1 cellular context compared by ENCODE assay signal in the genomic region with DNA sequence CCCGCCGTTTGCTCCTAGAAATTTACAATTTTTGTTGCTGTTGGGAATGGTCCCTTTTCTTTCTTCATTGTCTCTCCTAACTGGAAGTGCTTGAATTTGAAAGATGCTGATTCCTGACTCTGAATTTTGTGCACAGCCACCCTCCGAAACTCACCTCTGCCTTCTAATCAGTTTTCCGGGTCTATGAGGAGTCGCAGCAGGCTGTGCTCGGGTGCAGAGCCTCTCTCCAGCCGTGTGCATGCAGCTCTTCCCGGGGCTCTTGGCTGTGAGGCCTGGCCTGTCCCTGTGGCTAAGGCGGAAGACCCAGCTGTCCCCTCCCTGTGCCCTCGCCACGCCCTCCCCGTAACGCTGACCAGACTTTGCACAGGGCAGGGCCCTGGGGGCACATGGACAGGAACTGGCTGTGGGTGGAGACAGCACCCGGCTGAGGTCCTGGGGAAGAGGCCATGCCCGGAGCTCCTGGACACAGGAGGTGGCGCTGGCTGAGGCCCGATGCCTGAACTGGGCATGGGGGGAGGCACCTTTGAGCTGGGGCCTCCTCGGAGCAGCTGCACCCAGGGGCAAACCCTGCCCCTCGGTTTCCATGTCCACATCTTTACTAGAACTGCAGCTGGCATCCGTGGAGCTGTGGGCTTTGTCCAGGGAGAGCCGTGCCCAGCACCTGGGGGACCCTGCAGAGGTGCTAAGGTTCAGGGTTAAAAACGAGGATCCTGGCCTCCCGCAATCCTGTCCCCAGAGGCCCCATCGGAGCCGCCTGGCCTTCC.
TF ChIP-seq lines count a peak whose summit lies in the region.

No MANE protein-coding gene starts in this region.

TF ChIP-seq in HepG2, 621 proteins besides CTCF, POLR2A, EP300 and RAD21 (continued from another document and continues in another):
- TF ChIP-seq, protein P1, sequence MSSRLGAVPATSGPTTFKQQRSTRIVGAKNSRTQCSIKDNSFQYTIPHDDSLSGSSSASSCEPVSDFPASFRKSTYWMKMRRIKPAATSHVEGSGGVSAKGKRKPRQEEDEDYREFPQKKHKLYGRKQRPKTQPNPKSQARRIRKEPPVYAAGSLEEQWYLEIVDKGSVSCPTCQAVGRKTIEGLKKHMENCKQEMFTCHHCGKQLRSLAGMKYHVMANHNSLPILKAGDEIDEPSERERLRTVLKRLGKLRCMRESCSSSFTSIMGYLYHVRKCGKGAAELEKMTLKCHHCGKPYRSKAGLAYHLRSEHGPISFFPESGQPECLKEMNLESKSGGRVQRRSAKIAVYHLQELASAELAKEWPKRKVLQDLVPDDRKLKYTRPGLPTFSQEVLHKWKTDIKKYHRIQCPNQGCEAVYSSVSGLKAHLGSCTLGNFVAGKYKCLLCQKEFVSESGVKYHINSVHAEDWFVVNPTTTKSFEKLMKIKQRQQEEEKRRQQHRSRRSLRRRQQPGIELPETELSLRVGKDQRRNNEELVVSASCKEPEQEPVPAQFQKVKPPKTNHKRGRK (CRISPR knock-in tag; IDR thresholded peaks at IDR 0.05): no peak
- TF ChIP-seq MED13 (CRISPR knock-in tag; IDR thresholded peaks at IDR 0.05) (0 out of 2 replicates have a peak, but pooled peaks have one; percentile 24), RXRB (CRISPR knock-in tag; IDR thresholded peaks at IDR 0.05; ENCODE audit: borderline replicate concordance) (peak; percentile 90), ZC3H13 (CRISPR knock-in tag; IDR thresholded peaks at IDR 0.05) (peak; percentile 83; the same call in 1 of the 2 replicates), ZNF619 (CRISPR knock-in tag; IDR thresholded peaks at IDR 0.05) (0 out of 2 replicates have a peak, but pooled peaks have one; percentile 78), ZNF598 (CRISPR knock-in tag; IDR thresholded peaks at IDR 0.05; ENCODE audit: borderline replicate concordance) (0 out of 2 replicates have a peak, but pooled peaks have one; percentile 20), ETV5 (CRISPR knock-in tag; IDR thresholded peaks at IDR 0.05; ENCODE audit: borderline replicate concordance) (peak; percentile 91), MATR3 (CRISPR knock-in tag; IDR thresholded peaks at IDR 0.05) (no peak), ZNF670 (CRISPR knock-in tag; IDR thresholded peaks at IDR 0.05; ENCODE audit: borderline replicate concordance) (0 out of 2 replicates have a peak, but pooled peaks have one; percentile 74), ZNF296 (CRISPR knock-in tag; conservative IDR thresholded peaks at IDR 0.05) (peak; percentile 98), SUZ12 (IDR thresholded peaks at IDR 0.05; ENCODE audit: low read depth, low read length) (no peak), ZNF446 (CRISPR knock-in tag; IDR thresholded peaks at IDR 0.05) (0 out of 2 replicates have a peak, but pooled peaks have one; percentile 67), KLF11 (CRISPR knock-in tag; IDR thresholded peaks at IDR 0.05) (0 out of 2 replicates have a peak, but pooled peaks have one; percentile 29), GTF2F1 (IDR thresholded peaks at IDR 0.05; ENCODE audit: low read length) (no peak), ZKSCAN8 (CRISPR knock-in tag; IDR thresholded peaks at IDR 0.05; ENCODE audit: borderline replicate concordance) (0 out of 2 replicates have a peak, but pooled peaks have one; percentile 81), ZZZ3 (CRISPR knock-in tag; IDR thresholded peaks at IDR 0.05; ENCODE audit: borderline replicate concordance) (no peak; the same call in 1 of the 2 replicates), STAT5B (CRISPR knock-in tag; IDR thresholded peaks at IDR 0.05) (0 out of 2 replicates have a peak, but pooled peaks have one; percentile 31), GZF1 (CRISPR knock-in tag; IDR thresholded peaks at IDR 0.05) (no peak), MBD4 (IDR thresholded peaks at IDR 0.05; ENCODE audit: borderline replicate concordance, low read length) (no peak), TBP (CRISPR knock-in tag; IDR thresholded peaks at IDR 0.05) (no peak), ZNF329 (CRISPR knock-in tag; IDR thresholded peaks at IDR 0.05; ENCODE audit: low read depth) (no peak), ZNF616 (CRISPR knock-in tag; IDR thresholded peaks at IDR 0.05; ENCODE audit: low read depth) (no peak; the same call in none of the 2 replicates), TAF1 (CRISPR knock-in tag; IDR thresholded peaks at IDR 0.05) (peak; percentile 92), ZSCAN9 (CRISPR knock-in tag; IDR thresholded peaks at IDR 0.05; ENCODE audit: borderline replicate concordance) (peak; percentile 88)
- TF ChIP-seq, protein P2, sequence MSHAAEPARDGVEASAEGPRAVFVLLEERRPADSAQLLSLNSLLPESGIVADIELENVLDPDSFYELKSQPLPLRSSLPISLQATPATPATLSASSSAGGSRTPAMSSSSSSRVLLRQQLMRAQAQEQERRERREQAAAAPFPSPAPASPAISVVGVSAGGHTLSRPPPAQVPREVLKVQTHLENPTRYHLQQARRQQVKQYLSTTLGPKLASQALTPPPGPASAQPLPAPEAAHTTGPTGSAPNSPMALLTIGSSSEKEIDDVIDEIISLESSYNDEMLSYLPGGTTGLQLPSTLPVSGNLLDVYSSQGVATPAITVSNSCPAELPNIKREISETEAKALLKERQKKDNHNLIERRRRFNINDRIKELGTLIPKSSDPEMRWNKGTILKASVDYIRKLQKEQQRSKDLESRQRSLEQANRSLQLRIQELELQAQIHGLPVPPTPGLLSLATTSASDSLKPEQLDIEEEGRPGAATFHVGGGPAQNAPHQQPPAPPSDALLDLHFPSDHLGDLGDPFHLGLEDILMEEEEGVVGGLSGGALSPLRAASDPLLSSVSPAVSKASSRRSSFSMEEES (CRISPR knock-in tag; IDR thresholded peaks at IDR 0.05): peak; percentile 61; the same call in 1 of the 2 replicates
- TF ChIP-seq, protein P3, sequence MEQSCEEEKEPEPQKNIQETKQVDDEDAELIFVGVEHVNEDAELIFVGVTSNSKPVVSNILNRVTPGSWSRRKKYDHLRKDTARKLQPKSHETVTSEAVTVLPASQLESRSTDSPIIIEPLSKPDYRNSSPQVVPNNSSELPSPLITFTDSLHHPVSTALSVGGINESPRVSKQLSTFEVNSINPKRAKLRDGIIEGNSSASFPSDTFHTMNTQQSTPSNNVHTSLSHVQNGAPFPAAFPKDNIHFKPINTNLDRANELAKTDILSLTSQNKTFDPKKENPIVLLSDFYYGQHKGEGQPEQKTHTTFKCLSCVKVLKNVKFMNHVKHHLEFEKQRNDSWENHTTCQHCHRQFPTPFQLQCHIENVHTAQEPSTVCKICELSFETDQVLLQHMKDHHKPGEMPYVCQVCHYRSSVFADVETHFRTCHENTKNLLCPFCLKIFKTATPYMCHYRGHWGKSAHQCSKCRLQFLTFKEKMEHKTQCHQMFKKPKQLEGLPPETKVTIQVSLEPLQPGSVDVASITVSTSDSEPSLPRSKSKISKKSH (CRISPR knock-in tag; IDR thresholded peaks at IDR 0.05; ENCODE audit: borderline replicate concordance): peak; percentile 64; the same call in 1 of the 2 replicates
- TF ChIP-seq, protein P4, sequence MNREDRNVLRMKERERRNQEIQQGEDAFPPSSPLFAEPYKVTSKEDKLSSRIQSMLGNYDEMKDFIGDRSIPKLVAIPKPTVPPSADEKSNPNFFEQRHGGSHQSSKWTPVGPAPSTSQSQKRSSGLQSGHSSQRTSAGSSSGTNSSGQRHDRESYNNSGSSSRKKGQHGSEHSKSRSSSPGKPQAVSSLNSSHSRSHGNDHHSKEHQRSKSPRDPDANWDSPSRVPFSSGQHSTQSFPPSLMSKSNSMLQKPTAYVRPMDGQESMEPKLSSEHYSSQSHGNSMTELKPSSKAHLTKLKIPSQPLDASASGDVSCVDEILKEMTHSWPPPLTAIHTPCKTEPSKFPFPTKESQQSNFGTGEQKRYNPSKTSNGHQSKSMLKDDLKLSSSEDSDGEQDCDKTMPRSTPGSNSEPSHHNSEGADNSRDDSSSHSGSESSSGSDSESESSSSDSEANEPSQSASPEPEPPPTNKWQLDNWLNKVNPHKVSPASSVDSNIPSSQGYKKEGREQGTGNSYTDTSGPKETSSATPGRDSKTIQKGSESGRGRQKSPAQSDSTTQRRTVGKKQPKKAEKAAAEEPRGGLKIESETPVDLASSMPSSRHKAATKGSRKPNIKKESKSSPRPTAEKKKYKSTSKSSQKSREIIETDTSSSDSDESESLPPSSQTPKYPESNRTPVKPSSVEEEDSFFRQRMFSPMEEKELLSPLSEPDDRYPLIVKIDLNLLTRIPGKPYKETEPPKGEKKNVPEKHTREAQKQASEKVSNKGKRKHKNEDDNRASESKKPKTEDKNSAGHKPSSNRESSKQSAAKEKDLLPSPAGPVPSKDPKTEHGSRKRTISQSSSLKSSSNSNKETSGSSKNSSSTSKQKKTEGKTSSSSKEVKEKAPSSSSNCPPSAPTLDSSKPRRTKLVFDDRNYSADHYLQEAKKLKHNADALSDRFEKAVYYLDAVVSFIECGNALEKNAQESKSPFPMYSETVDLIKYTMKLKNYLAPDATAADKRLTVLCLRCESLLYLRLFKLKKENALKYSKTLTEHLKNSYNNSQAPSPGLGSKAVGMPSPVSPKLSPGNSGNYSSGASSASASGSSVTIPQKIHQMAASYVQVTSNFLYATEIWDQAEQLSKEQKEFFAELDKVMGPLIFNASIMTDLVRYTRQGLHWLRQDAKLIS (CRISPR knock-in tag; IDR thresholded peaks at IDR 0.05): 0 out of 2 replicates have a peak, but pooled peaks have one; percentile 50
- TF ChIP-seq, protein P5, sequence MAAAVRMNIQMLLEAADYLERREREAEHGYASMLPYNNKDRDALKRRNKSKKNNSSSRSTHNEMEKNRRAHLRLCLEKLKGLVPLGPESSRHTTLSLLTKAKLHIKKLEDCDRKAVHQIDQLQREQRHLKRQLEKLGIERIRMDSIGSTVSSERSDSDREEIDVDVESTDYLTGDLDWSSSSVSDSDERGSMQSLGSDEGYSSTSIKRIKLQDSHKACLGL (CRISPR knock-in tag; IDR thresholded peaks at IDR 0.05): peak; percentile 85
- TF ChIP-seq, protein P6, sequence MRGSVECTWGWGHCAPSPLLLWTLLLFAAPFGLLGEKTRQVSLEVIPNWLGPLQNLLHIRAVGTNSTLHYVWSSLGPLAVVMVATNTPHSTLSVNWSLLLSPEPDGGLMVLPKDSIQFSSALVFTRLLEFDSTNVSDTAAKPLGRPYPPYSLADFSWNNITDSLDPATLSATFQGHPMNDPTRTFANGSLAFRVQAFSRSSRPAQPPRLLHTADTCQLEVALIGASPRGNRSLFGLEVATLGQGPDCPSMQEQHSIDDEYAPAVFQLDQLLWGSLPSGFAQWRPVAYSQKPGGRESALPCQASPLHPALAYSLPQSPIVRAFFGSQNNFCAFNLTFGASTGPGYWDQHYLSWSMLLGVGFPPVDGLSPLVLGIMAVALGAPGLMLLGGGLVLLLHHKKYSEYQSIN (CRISPR knock-in tag; IDR thresholded peaks at IDR 0.05; ENCODE audit: borderline replicate concordance): no peak
- TF ChIP-seq, protein P7, sequence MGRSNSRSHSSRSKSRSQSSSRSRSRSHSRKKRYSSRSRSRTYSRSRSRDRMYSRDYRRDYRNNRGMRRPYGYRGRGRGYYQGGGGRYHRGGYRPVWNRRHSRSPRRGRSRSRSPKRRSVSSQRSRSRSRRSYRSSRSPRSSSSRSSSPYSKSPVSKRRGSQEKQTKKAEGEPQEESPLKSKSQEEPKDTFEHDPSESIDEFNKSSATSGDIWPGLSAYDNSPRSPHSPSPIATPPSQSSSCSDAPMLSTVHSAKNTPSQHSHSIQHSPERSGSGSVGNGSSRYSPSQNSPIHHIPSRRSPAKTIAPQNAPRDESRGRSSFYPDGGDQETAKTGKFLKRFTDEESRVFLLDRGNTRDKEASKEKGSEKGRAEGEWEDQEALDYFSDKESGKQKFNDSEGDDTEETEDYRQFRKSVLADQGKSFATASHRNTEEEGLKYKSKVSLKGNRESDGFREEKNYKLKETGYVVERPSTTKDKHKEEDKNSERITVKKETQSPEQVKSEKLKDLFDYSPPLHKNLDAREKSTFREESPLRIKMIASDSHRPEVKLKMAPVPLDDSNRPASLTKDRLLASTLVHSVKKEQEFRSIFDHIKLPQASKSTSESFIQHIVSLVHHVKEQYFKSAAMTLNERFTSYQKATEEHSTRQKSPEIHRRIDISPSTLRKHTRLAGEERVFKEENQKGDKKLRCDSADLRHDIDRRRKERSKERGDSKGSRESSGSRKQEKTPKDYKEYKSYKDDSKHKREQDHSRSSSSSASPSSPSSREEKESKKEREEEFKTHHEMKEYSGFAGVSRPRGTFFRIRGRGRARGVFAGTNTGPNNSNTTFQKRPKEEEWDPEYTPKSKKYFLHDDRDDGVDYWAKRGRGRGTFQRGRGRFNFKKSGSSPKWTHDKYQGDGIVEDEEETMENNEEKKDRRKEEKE (IDR thresholded peaks at IDR 0.05): no peak
- TF ChIP-seq, protein P8, sequence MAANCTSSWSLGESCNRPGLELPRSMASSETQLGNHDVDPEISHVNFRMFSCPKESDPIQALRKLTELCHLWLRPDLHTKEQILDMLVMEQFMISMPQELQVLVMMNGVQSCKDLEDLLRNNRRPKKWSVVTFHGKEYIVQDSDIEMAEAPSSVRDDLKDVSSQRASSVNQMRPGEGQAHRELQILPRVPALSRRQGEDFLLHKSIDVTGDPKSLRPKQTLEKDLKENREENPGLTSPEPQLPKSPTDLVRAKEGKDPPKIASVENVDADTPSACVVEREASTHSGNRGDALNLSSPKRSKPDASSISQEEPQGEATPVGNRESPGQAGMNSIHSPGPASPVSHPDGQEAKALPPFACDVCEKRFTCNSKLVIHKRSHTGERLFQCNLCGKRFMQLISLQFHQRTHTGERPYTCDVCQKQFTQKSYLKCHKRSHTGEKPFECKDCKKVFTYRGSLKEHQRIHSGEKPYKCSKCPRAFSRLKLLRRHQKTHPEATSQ (CRISPR knock-in tag; IDR thresholded peaks at IDR 0.05; ENCODE audit: borderline replicate concordance): peak; percentile 81; the same call in 1 of the 2 replicates
- TF ChIP-seq, protein P9, sequence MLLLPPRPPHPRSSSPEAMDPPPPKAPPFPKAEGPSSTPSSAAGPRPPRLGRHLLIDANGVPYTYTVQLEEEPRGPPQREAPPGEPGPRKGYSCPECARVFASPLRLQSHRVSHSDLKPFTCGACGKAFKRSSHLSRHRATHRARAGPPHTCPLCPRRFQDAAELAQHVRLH (CRISPR knock-in tag; IDR thresholded peaks at IDR 0.05; ENCODE audit: borderline replicate concordance, low read depth): peak; percentile 93; the same call in 1 of the 2 replicates
- TF ChIP-seq, protein P10, sequence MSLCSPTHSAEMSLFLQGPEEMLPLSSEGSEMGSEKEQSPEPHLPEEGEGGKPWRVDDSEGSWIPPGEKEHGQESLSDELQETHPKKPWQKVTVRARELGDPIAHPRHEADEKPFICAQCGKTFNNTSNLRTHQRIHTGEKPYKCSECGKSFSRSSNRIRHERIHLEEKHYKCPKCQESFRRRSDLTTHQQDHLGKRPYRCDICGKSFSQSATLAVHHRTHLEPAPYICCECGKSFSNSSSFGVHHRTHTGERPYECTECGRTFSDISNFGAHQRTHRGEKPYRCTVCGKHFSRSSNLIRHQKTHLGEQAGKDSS (CRISPR knock-in tag; IDR thresholded peaks at IDR 0.05; ENCODE audit: borderline replicate concordance, low read depth): peak; percentile 98
- TF ChIP-seq, protein P11, sequence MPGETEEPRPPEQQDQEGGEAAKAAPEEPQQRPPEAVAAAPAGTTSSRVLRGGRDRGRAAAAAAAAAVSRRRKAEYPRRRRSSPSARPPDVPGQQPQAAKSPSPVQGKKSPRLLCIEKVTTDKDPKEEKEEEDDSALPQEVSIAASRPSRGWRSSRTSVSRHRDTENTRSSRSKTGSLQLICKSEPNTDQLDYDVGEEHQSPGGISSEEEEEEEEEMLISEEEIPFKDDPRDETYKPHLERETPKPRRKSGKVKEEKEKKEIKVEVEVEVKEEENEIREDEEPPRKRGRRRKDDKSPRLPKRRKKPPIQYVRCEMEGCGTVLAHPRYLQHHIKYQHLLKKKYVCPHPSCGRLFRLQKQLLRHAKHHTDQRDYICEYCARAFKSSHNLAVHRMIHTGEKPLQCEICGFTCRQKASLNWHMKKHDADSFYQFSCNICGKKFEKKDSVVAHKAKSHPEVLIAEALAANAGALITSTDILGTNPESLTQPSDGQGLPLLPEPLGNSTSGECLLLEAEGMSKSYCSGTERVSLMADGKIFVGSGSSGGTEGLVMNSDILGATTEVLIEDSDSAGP (CRISPR knock-in tag; IDR thresholded peaks at IDR 0.05; ENCODE audit: borderline replicate concordance): peak; percentile 86
